In genomic region chr22:28792491-28793383, GRCh38 we compare ENCODE assay signal across 1 cellular context.
TF ChIP-seq lines count a peak whose summit lies in the region.

No MANE protein-coding gene starts in this region.

TF ChIP-seq in HepG2, 621 proteins besides CTCF, POLR2A, EP300 and RAD21 (continued from another document and continues in another):
- TF ChIP-seq USF2 (IDR thresholded peaks at IDR 0.05; ENCODE audit: low read depth, low read length) (no peak), USF2 (CRISPR knock-in tag; IDR thresholded peaks at IDR 0.05; ENCODE audit: borderline replicate concordance) (no peak), ETS1 (CRISPR knock-in tag; IDR thresholded peaks at IDR 0.05) (no peak), ZNF232 (CRISPR knock-in tag; IDR thresholded peaks at IDR 0.05; ENCODE audit: borderline replicate concordance) (no peak), ZBTB3 (CRISPR knock-in tag; IDR thresholded peaks at IDR 0.05; ENCODE audit: borderline replicate concordance, low read depth) (no peak), U2AF2 (IDR thresholded peaks at IDR 0.05; ENCODE audit: low read depth, low read length) (no peak), ESRRA (CRISPR knock-in tag; IDR thresholded peaks at IDR 0.05; ENCODE audit: low read depth) (no peak), PHF8 (CRISPR knock-in tag; IDR thresholded peaks at IDR 0.05) (no peak), TFAP4 (IDR thresholded peaks at IDR 0.05; ENCODE audit: borderline replicate concordance, low read depth) (no peak), SNRNP70 (IDR thresholded peaks at IDR 0.05; ENCODE audit: low read depth, low read length) (no peak), MXD3 (CRISPR knock-in tag; IDR thresholded peaks at IDR 0.05) (no peak), ZNF33A (CRISPR knock-in tag; IDR thresholded peaks at IDR 0.05; ENCODE audit: borderline replicate concordance) (no peak), ZNF530 (CRISPR knock-in tag; IDR thresholded peaks at IDR 0.05; ENCODE audit: low read depth) (no peak), MTF1 (CRISPR knock-in tag; IDR thresholded peaks at IDR 0.05) (0 out of 2 replicates have a peak, but pooled peaks have one; percentile 29), ZNF501 (CRISPR knock-in tag; IDR thresholded peaks at IDR 0.05) (no peak; the same call in 1 of the 2 replicates), GTF2F1 (IDR thresholded peaks at IDR 0.05; ENCODE audit: low read length) (no peak), HCFC1 (IDR thresholded peaks at IDR 0.05; ENCODE audit: low read depth, low read length) (no peak), ZFP82 (CRISPR knock-in tag; IDR thresholded peaks at IDR 0.05; ENCODE audit: borderline replicate concordance) (no peak), ZBTB38 (CRISPR knock-in tag; IDR thresholded peaks at IDR 0.05) (0 out of 2 replicates have a peak, but pooled peaks have one; percentile 58), CHD2 (IDR thresholded peaks at IDR 0.05; ENCODE audit: low read depth, low read length) (peak; percentile 50; the same call in 1 of the 2 replicates), ZNF562 (CRISPR knock-in tag; IDR thresholded peaks at IDR 0.05; ENCODE audit: borderline replicate concordance) (no peak), ZNF678 (CRISPR knock-in tag; IDR thresholded peaks at IDR 0.05) (no peak), IRX3 (CRISPR knock-in tag; IDR thresholded peaks at IDR 0.05; ENCODE audit: borderline replicate concordance, low read depth) (no peak), BCLAF1 (IDR thresholded peaks at IDR 0.05) (no peak), ZNF780A (CRISPR knock-in tag; IDR thresholded peaks at IDR 0.05) (no peak), KAT8 (CRISPR knock-in tag; IDR thresholded peaks at IDR 0.05) (no peak), CBX2 (IDR thresholded peaks at IDR 0.05; ENCODE audit: low read depth, low read length) (no peak), CBX2 (CRISPR knock-in tag; IDR thresholded peaks at IDR 0.05; ENCODE audit: low read depth) (no peak), GLI4 (CRISPR knock-in tag; IDR thresholded peaks at IDR 0.05; ENCODE audit: borderline replicate concordance) (no peak), ZNF781 (CRISPR knock-in tag; IDR thresholded peaks at IDR 0.05; ENCODE audit: borderline replicate concordance, not compliant biosample characterization) (peak; percentile 24), POGZ (CRISPR knock-in tag; IDR thresholded peaks at IDR 0.05) (no peak), ZNF292 (CRISPR knock-in tag; IDR thresholded peaks at IDR 0.05; ENCODE audit: borderline replicate concordance, low read depth) (no peak), TBX2 (CRISPR knock-in tag; IDR thresholded peaks at IDR 0.05; ENCODE audit: borderline replicate concordance) (no peak; the same call in 1 of the 2 replicates), GFI1 (CRISPR knock-in tag; IDR thresholded peaks at IDR 0.05; ENCODE audit: borderline replicate concordance) (0 out of 2 replicates have a peak, but pooled peaks have one; percentile 44), SALL1 (CRISPR knock-in tag; IDR thresholded peaks at IDR 0.05) (peak; percentile 39), ZNF879 (CRISPR knock-in tag; IDR thresholded peaks at IDR 0.05) (no peak), SMARCE1 (IDR thresholded peaks at IDR 0.05; ENCODE audit: borderline replicate concordance) (no peak), RFXANK (CRISPR knock-in tag; IDR thresholded peaks at IDR 0.05) (0 out of 2 replicates have a peak, but pooled peaks have one; percentile 49), SETDB1 (CRISPR knock-in tag; IDR thresholded peaks at IDR 0.05; ENCODE audit: borderline replicate concordance) (no peak), KMT2A (CRISPR knock-in tag; IDR thresholded peaks at IDR 0.05) (no peak), RBFOX2 (IDR thresholded peaks at IDR 0.05; ENCODE audit: low read depth, low read length) (peak; percentile 55; the same call in 1 of the 2 replicates)
- TF ChIP-seq, protein P1, sequence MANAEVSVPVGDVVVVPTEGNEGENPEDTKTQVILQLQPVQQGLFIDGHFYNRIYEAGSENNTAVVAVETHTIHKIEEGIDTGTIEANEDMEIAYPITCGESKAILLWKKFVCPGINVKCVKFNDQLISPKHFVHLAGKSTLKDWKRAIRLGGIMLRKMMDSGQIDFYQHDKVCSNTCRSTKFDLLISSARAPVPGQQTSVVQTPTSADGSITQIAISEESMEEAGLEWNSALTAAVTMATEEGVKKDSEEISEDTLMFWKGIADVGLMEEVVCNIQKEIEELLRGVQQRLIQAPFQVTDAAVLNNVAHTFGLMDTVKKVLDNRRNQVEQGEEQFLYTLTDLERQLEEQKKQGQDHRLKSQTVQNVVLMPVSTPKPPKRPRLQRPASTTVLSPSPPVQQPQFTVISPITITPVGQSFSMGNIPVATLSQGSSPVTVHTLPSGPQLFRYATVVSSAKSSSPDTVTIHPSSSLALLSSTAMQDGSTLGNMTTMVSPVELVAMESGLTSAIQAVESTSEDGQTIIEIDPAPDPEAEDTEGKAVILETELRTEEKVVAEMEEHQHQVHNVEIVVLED (CRISPR knock-in tag; IDR thresholded peaks at IDR 0.05; ENCODE audit: borderline replicate concordance): no peak
- TF ChIP-seq, protein P2, sequence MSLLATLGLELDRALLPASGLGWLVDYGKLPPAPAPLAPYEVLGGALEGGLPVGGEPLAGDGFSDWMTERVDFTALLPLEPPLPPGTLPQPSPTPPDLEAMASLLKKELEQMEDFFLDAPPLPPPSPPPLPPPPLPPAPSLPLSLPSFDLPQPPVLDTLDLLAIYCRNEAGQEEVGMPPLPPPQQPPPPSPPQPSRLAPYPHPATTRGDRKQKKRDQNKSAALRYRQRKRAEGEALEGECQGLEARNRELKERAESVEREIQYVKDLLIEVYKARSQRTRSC (CRISPR knock-in tag; IDR thresholded peaks at IDR 0.05; ENCODE audit: low read depth): no peak
- TF ChIP-seq, protein P3, sequence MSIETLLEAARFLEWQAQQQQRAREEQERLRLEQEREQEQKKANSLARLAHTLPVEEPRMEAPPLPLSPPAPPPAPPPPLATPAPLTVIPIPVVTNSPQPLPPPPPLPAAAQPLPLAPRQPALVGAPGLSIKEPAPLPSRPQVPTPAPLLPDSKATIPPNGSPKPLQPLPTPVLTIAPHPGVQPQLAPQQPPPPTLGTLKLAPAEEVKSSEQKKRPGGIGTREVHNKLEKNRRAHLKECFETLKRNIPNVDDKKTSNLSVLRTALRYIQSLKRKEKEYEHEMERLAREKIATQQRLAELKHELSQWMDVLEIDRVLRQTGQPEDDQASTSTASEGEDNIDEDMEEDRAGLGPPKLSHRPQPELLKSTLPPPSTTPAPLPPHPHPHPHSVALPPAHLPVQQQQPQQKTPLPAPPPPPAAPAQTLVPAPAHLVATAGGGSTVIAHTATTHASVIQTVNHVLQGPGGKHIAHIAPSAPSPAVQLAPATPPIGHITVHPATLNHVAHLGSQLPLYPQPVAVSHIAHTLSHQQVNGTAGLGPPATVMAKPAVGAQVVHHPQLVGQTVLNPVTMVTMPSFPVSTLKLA (IDR thresholded peaks at IDR 0.05): no peak
- TF ChIP-seq, protein P4, sequence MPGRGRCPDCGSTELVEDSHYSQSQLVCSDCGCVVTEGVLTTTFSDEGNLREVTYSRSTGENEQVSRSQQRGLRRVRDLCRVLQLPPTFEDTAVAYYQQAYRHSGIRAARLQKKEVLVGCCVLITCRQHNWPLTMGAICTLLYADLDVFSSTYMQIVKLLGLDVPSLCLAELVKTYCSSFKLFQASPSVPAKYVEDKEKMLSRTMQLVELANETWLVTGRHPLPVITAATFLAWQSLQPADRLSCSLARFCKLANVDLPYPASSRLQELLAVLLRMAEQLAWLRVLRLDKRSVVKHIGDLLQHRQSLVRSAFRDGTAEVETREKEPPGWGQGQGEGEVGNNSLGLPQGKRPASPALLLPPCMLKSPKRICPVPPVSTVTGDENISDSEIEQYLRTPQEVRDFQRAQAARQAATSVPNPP (CRISPR knock-in tag; IDR thresholded peaks at IDR 0.05): peak; percentile 62; the same call in 1 of the 2 replicates
- TF ChIP-seq, protein P5, sequence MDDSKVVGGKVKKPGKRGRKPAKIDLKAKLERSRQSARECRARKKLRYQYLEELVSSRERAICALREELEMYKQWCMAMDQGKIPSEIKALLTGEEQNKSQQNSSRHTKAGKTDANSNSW (CRISPR knock-in tag; IDR thresholded peaks at IDR 0.05; ENCODE audit: borderline replicate concordance): no peak
- TF ChIP-seq, protein P6, sequence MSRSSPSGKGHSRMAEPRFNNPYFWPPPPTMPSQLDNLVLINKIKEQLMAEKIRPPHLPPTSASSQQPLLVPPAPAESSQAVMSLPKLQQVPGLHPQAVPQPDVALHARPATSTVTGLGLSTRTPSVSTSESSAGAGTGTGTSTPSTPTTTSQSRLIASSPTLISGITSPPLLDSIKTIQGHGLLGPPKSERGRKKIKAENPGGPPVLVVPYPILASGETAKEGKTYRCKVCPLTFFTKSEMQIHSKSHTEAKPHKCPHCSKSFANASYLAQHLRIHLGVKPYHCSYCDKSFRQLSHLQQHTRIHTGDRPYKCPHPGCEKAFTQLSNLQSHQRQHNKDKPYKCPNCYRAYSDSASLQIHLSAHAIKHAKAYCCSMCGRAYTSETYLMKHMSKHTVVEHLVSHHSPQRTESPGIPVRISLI (CRISPR knock-in tag; IDR thresholded peaks at IDR 0.05; ENCODE audit: borderline replicate concordance): peak; percentile 46; the same call in 1 of the 2 replicates
